8 cellular contexts compared by ENCODE assay signal in the genomic region with DNA sequence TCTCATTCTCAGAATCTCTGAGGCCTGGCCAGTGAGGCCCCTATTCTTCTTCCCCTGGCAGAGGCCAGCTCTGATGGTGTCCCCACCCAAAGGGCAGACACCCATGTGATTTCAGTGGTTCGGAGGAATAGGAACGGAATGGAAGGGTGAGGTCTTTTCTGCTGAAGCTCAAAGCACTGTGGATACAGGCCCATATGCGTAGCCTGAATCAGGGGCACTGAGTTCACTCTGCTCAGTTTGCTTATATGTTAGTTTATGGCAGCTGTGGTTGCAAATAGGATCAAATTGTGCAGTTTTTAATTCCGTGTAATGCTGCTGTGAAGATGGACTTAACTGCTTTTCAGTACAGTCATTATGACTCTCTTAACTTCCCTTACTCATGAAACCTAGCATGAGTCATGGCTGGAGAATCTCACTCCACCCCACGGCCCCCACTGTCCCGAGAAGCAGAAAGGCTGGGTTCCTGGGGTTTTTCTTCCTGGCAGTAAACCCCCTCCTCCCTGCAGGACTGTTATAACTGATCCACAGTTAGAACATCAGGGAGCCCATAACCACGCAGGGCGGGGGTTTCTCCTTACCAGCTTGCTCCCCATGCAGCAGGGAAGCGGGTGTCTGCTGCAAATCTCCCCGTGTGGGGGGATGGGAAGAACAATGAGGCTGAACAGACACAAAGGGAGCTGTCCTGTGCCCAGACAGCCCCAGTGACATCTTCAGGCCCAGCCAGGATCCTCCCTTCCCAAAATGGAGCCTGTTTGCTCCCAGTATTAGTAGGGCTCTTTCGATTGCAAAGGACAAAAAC.
DNase-seq lines count a peak whose midpoint lies in the region; ATAC-seq and TF ChIP-seq lines count a peak whose summit lies in the region.

No MANE protein-coding gene starts in this region.

- H3K27ac ChIP-seq in right atrium auricular region = peak overlapping the region; percentile 75 to 76

- no peaks in the 10 kb centered on the region for H3K9me3 Mint-ChIP-seq in activated naive CD4-positive, alpha-beta T cell treated with anti-CD3 and anti-CD28 coated beads, Interleukin-2, amount 10 ng/mL, durations not matched to agents 7 days and 5 days

- peaks cover 13% of the 10 kb centered on the region for H3K4me1 Mint-ChIP-seq in activated naive CD4-positive, alpha-beta T cell treated with anti-CD3 and anti-CD28 coated beads, Interleukin-2, amount 10 ng/mL, durations not matched to agents 7 days and 5 days

- H3K4me3 Mint-ChIP-seq in activated naive CD4-positive, alpha-beta T cell treated with anti-CD3 and anti-CD28 coated beads, Interleukin-2, amount 10 ng/mL, durations not matched to agents 7 days and 5 days = no peak overlapping the region

- TF ChIP-seq CTCF in right atrium auricular region (IDR thresholded peaks at IDR 0.05) = no peak

- CTCF ChIA-PET in activated naive CD4-positive, alpha-beta T cell treated with anti-CD3 and anti-CD28 coated beads, Interleukin-2, amount 10 ng/mL, durations not matched to agents 7 days and 5 days (lab: Charles Lee) = no interaction called here

- H3K4me3 ChIP-seq in right atrium auricular region = no peak overlapping the region

- no peaks in the 10 kb centered on the region for H3K9me3 ChIP-seq in right atrium auricular region

- DNase-seq in CD1c-positive myeloid dendritic cell (ENCODE audit: extremely low spot score) = peak; percentile 86
- peak; percentile 79 for DNase-seq in HT-29 (ENCODE audit: low spot score)
- DNase-seq in activated naive CD4-positive, alpha-beta T cell treated with anti-CD3 and anti-CD28 coated beads, Interleukin-2, amount 10 ng/mL, durations not matched to agents 7 days and 5 days = no peak
- DNase-seq in right atrium auricular region (ENCODE audit: low spot score) = peak; percentile 86
- peak; percentile 20 for DNase-seq in stimulated activated CD4-positive, alpha-beta T cell treated with anti-CD3 and anti-CD28 coated beads, Interleukin-4, amount 100 ng/mL, for 24 hours
- no peak for DNase-seq in NCI-H2196 treated with DMSO at 0.1 percent for 48 hours (lab: John Stamatoyannopoulos, UW; ENCODE audit: unreplicated experiment)
- no peak for DNase-seq in NK-92 treated with Interleukin-12 subunit alpha and Interleukin-12 subunit beta, amount 100 ng/mL, for 24 hours (lab: John Stamatoyannopoulos, UW)

- peaks cover 0 to 42% of the 10 kb centered on the region in 2 donors for H3K4me1 ChIP-seq in right atrium auricular region

- no peaks in the 10 kb centered on the region for H3K27me3 ChIP-seq in right atrium auricular region

- H3K36me3 ChIP-seq in right atrium auricular region = no peaks in the 10 kb centered on the region

- no peaks in the 10 kb centered on the region for H3K36me3 Mint-ChIP-seq in activated naive CD4-positive, alpha-beta T cell treated with anti-CD3 and anti-CD28 coated beads, Interleukin-2, amount 10 ng/mL, durations not matched to agents 7 days and 5 days

- H3K27me3 Mint-ChIP-seq in activated naive CD4-positive, alpha-beta T cell treated with anti-CD3 and anti-CD28 coated beads, Interleukin-2, amount 10 ng/mL, durations not matched to agents 7 days and 5 days = peaks cover 4% of the 10 kb centered on the region

- ATAC-seq in GM21390 (IDR thresholded peaks at IDR 0.05; ENCODE audit: unreplicated experiment) = peak; percentile 72

- H3K27ac Mint-ChIP-seq in activated naive CD4-positive, alpha-beta T cell treated with anti-CD3 and anti-CD28 coated beads, Interleukin-2, amount 10 ng/mL, durations not matched to agents 7 days and 5 days = peak overlapping the region; percentile 5

Comparison
In these comparisons a context has a peak if more than half of its experiments do, and no peak if none do; other contexts are left out.
1. DNase-seq: peak in CD1c-positive myeloid dendritic cell (single experiment), HT-29 (single experiment), right atrium auricular region (single experiment) and stimulated activated CD4-positive, alpha-beta T cell treated with anti-CD3 and anti-CD28 coated beads, Interleukin-4, amount 100 ng/mL, for 24 hours (single experiment); none in activated naive CD4-positive, alpha-beta T cell treated with anti-CD3 and anti-CD28 coated beads, Interleukin-2, amount 10 ng/mL, durations not matched to agents 7 days and 5 days (single experiment), NCI-H2196 treated with DMSO at 0.1 percent for 48 hours (single experiment) and NK-92 treated with Interleukin-12 subunit alpha and Interleukin-12 subunit beta, amount 100 ng/mL, for 24 hours (single experiment).